Comparison of ENCODE assay signal across 16 cellular contexts in genomic region chr1:77953907-77954306, GRCh38. TPM values are rescaled to one million over a fixed set of nuclear protein-coding genes. Genes with fewer than 3 reads are reported as not detected.
DNase-seq lines count a peak whose midpoint lies in the region; FAIRE-seq and TF ChIP-seq lines count a peak whose summit lies in the region.
"Had no signal": no experiment of that assay in that cellular context is flagged by ENCODE, and none has a peak within 500 bp of the region (broad histone marks: within the 10 kb centered on the region; RNA-seq: fewer than 3 reads in every experiment).

No MANE protein-coding gene starts in this region.

- no peak for DNase-seq in activated naive CD4-positive, alpha-beta T cell treated with Interleukin-2 at 50 U/mL for 16 hours
- no peak for DNase-seq in HFFc6
- no peak for DNase-seq in H1 (ENCODE audit: low read depth in 1 of 2, low spot score in 2 of 2)
- DNase-seq in NCI-H128 (lab: John Stamatoyannopoulos, UW; ENCODE audit: unreplicated experiment), result no peak
- no peak for DNase-seq in mammary epithelial cell
- DNase-seq: C1 segment of cervical spinal cord; Calu3; CD4-positive, alpha-beta memory T cell; COR-L47; DMS53; DMS79 treated with DMSO at 0.1 percent for 48 hours; GF-D8; H9 had no signal

- FAIRE-seq in H1 (lab: Jason Lieb, UNC), result peak; percentile 60
- FAIRE-seq: GM19239 had no signal

- intact Hi-C loops in mammary epithelial cell (cut with micrococcal nuclease), result no loop called here

- H2BK20ac ChIP-seq in H1 (ENCODE audit: low read length), result no peak overlapping the region

- no peak overlapping the region for H4K91ac ChIP-seq in H1 (replicated peaks; ENCODE audit: insufficient read length, low read length)

- H2BK12ac ChIP-seq in H1 (ENCODE audit: low read depth, low read length), result no peak overlapping the region

- H3K36me3 ChIP-seq in H1 (ENCODE audit: control insufficient read depth in 2 of 4, insufficient read depth in 4 of 4, low read length in 3 of 4) (peaks cover 14 to 97% (median 64%) of the 10 kb centered on the region in 4 experiments; a peak in 7 of 8 replicates), mammary epithelial cell (ENCODE audit: insufficient read depth, low read length) (peaks cover 64% of the 10 kb centered on the region)

- H3K27ac ChIP-seq in H1 (ENCODE audit: low read depth, low read length) (no peak overlapping the region), mammary epithelial cell (ENCODE audit: insufficient read depth, low read depth, low read length) (no peak overlapping the region)
- H3K27ac ChIP-seq: GM23248 had no signal

- H3K9me3 Mint-ChIP-seq in activated naive CD4-positive, alpha-beta T cell treated with anti-CD3 and anti-CD28 coated beads, Interleukin-2, amount 50 U/mL, for 24 hours, result no peaks in the 10 kb centered on the region
- no peaks in the 10 kb centered on the region for H3K9me3 Mint-ChIP-seq in HFFc6
- H3K9me3 Mint-ChIP-seq: H9 had no signal

- H2BK120ac ChIP-seq in H1 (replicated peaks; ENCODE audit: low read depth, low read length), result no peak overlapping the region

- H3K36me3 Mint-ChIP-seq in activated naive CD4-positive, alpha-beta T cell treated with anti-CD3 and anti-CD28 coated beads, Interleukin-2, amount 50 U/mL, for 24 hours, result peaks cover 20% of the 10 kb centered on the region
- H3K36me3 Mint-ChIP-seq in HFFc6 (ENCODE audit: low read depth), result peaks cover 41% of the 10 kb centered on the region

- in situ Hi-C loops in mammary epithelial cell (cut with MboI; ENCODE audit: low sequenced_read_pairs in 2 of 2), result no loop called here

- no peaks in the 10 kb centered on the region for H3K23me2 ChIP-seq in H1 (ENCODE audit: low read depth, low read length)

- H4K20me1 ChIP-seq in H1 (replicated peaks in 1 of 2; ENCODE audit: control insufficient read depth in 1 of 2, insufficient read depth in 2 of 2, low read length in 2 of 2) (peaks cover 6 to 7% of the 10 kb centered on the region in 2 experiments), mammary epithelial cell (ENCODE audit: insufficient read depth, low read length) (no peaks in the 10 kb centered on the region)

- H3K9ac ChIP-seq in H1 (replicated peaks in 1 of 4; ENCODE audit: extremely low read depth in 1 of 4, low read depth in 3 of 4, low read length in 3 of 4), result no peak overlapping the region
- H3K9ac ChIP-seq in mammary epithelial cell (ENCODE audit: insufficient read depth, low read length), result no peak overlapping the region
- H3K9ac ChIP-seq: GM23248 had no signal

- H2AK5ac ChIP-seq in H1 (ENCODE audit: low read depth, low read length), result no peak overlapping the region

- WGBS in H1 (ENCODE audit: extremely low coverage in 1 of 2, insufficient coverage in 1 of 2, insufficient read length in 1 of 2, insufficient replicate concordance in 2 of 2, low coverage in 1 of 2, low lambda C conversion rate in 2 of 2, missing lambda C conversion rate in 1 of 2), 2 experiments, result 94% methylated on average over 3 of the region's 3 CpGs; no CpG with 5 or more reads in 1 of the 2 experiments
- 89% methylated on average over 3 of the region's 3 CpGs for WGBS in mammary epithelial cell (ENCODE audit: low coverage, missing lambda C conversion rate)

- H3K27me3 Mint-ChIP-seq in activated naive CD4-positive, alpha-beta T cell treated with anti-CD3 and anti-CD28 coated beads, Interleukin-2, amount 50 U/mL, for 24 hours, result no peaks in the 10 kb centered on the region
- H3K27me3 Mint-ChIP-seq in HFFc6 (ENCODE audit: insufficient read depth), result peaks cover 3% of the 10 kb centered on the region
- H3K27me3 Mint-ChIP-seq: CD4-positive, alpha-beta memory T cell had no signal

- no peak overlapping the region for H2AFZ ChIP-seq in H1 (ENCODE audit: low read length)
- H2AFZ ChIP-seq in mammary epithelial cell (ENCODE audit: low read depth, low read length), result no peak overlapping the region
- H2AFZ ChIP-seq: GM23248 had no signal

- BruUV-seq in mammary epithelial cell (replicated peaks; lab: Mats Ljungman, UMichigan), result no TSS peak

- H3K27me3 ChIP-seq in H1 (replicated peaks in 1 of 4; ENCODE audit: control insufficient read depth in 3 of 4, extremely low read depth in 1 of 4, insufficient read depth in 3 of 4, low read length in 3 of 4) (no peaks in the 10 kb centered on the region), mammary epithelial cell (ENCODE audit: insufficient read depth, low read length) (no peaks in the 10 kb centered on the region)

- H3K56ac ChIP-seq in H1 (replicated peaks; ENCODE audit: insufficient read length, low read depth, low read length), result no peak overlapping the region

- H4K8ac ChIP-seq in H1 (ENCODE audit: extremely low read depth, insufficient read depth, low read length), result no peak overlapping the region

- no peak for TF ChIP-seq POLR2A in H1 (IDR thresholded peaks at IDR 0.05; ENCODE audit: control extremely low read depth in 1 of 2, low read depth in 2 of 2, low read length in 2 of 2)

- H3K4me1 ChIP-seq in H1 (replicated peaks in 1 of 4; ENCODE audit: control insufficient read depth in 3 of 4, insufficient read depth in 4 of 4, low read length in 3 of 4) (no peaks in the 10 kb centered on the region), mammary epithelial cell (ENCODE audit: insufficient read depth, low read length) (peaks cover 4% of the 10 kb centered on the region)

- H2BK15ac ChIP-seq in H1 (ENCODE audit: low read length), result no peak overlapping the region

- no peaks in the 10 kb centered on the region for H3K9me3 ChIP-seq in H1 (ENCODE audit: insufficient read depth in 2 of 2, low read depth in 1 of 2, low read length in 1 of 2)
- H3K9me3 ChIP-seq in mammary epithelial cell (replicated peaks; ENCODE audit: insufficient read depth, low read length), result no peaks in the 10 kb centered on the region

- H3K79me1 ChIP-seq in H1 (ENCODE audit: low read depth, low read length), result no peaks in the 10 kb centered on the region

- H3K4me2 ChIP-seq in H1 (ENCODE audit: insufficient read depth in 1 of 2, low read depth in 2 of 2, low read length in 2 of 2), result no peak overlapping the region
- no peak overlapping the region for H3K4me2 ChIP-seq in mammary epithelial cell (ENCODE audit: insufficient read depth, low read depth, low read length)

- TF ChIP-seq CTCF in HFFc6 (IDR thresholded peaks at IDR 0.05) (no peak), H1 (IDR thresholded peaks at IDR 0.05; ENCODE audit: control extremely low read depth in 1 of 3, insufficient read depth in 1 of 3, low read depth in 1 of 3, low read length in 3 of 3) (no peak), mammary epithelial cell (conservative IDR thresholded peaks at IDR 0.05 in 1 of 2, IDR thresholded peaks at IDR 0.05 in 1 of 2; ENCODE audit: extremely low read depth in 1 of 2, insufficient read depth in 1 of 2, low read depth in 1 of 2, low read length in 2 of 2) (no peak)

- H3K23ac ChIP-seq in H1 (ENCODE audit: insufficient read length), result no peak overlapping the region

- CTCF ChIA-PET in H1 (lab: Charles Lee; ENCODE audit: partially characterized antibody), result interaction anchor here (0.7 to 1.8 kb wide), 2 partner anchors 11 to 161 kb away, joined by 5 to 6 read pairs; no protein-coding TSS in a partner anchor
- CTCF ChIA-PET in mammary epithelial cell (lab: Charles Lee; ENCODE audit: low non-redundant PET), result no interaction called here

- peaks cover 0 to 11% of the 10 kb centered on the region in 2 experiments; a peak in 1 of 4 replicates for H3K79me2 ChIP-seq in H1 (ENCODE audit: control insufficient read depth in 1 of 2, insufficient read depth in 2 of 2, low read length in 2 of 2)
- peaks cover 58% of the 10 kb centered on the region for H3K79me2 ChIP-seq in mammary epithelial cell (ENCODE audit: insufficient read depth, low read length)

- no peak overlapping the region for H4K5ac ChIP-seq in H1 (ENCODE audit: insufficient read length, low read depth, low read length)

- TF ChIP-seq EP300 in H1 (IDR thresholded peaks at IDR 0.05; ENCODE audit: borderline replicate concordance in 1 of 2, low read depth in 2 of 2, low read length in 2 of 2), result no peak

- H3K4ac ChIP-seq in H1 (replicated peaks; ENCODE audit: insufficient read length, low read depth, low read length), result no peak overlapping the region

- no peak overlapping the region for H3K4me3 Mint-ChIP-seq in activated naive CD4-positive, alpha-beta T cell treated with anti-CD3 and anti-CD28 coated beads, Interleukin-2, amount 50 U/mL, for 24 hours
- no peak overlapping the region for H3K4me3 Mint-ChIP-seq in HFFc6
- H3K4me3 Mint-ChIP-seq: CD4-positive, alpha-beta memory T cell; H9 had no signal

- dilution Hi-C loops in mammary epithelial cell (cut with HindIII; ENCODE audit: low sequenced_read_pairs), result no loop called here

- peaks cover 27% of the 10 kb centered on the region for H3K4me1 Mint-ChIP-seq in activated naive CD4-positive, alpha-beta T cell treated with anti-CD3 and anti-CD28 coated beads, Interleukin-2, amount 50 U/mL, for 24 hours
- peaks cover 50% of the 10 kb centered on the region for H3K4me1 Mint-ChIP-seq in HFFc6 (ENCODE audit: low read depth)
- H3K4me1 Mint-ChIP-seq: H9 had no signal

- TF ChIP-seq RAD21 in H1 (IDR thresholded peaks at IDR 0.05 in 1 of 2, conservative IDR thresholded peaks at IDR 0.05 in 1 of 2; ENCODE audit: low read depth in 2 of 2, low read length in 2 of 2), result no peak

- H2BK5ac ChIP-seq in H1 (ENCODE audit: low read depth, low read length), result no peak overlapping the region

- POLR2A ChIA-PET in H1 (lab: Charles Lee; ENCODE audit: partially characterized antibody), result interaction anchor here (0.6 to 5.3 kb wide), 3 partner anchors 13 to 27 kb away, joined by 3 to 47 read pairs (median 14); no protein-coding TSS in a partner anchor

- H3K14ac ChIP-seq in H1 (ENCODE audit: insufficient read length), result no peak overlapping the region

- H3K4me3 ChIP-seq in H1 (ENCODE audit: extremely low read depth in 1 of 4, insufficient read depth in 2 of 4, low read depth in 3 of 4, low read length in 4 of 4) (no peak overlapping the region), mammary epithelial cell (replicated peaks in 1 of 3; ENCODE audit: insufficient read depth in 1 of 3, low read depth in 2 of 3, low read length in 3 of 3) (no peak overlapping the region)
- H3K4me3 ChIP-seq: GM23248 had no signal

- peak overlapping the region; percentile 62 for H3K27ac Mint-ChIP-seq in activated naive CD4-positive, alpha-beta T cell treated with anti-CD3 and anti-CD28 coated beads, Interleukin-2, amount 50 U/mL, for 24 hours
- peak overlapping the region; percentile 59; the same call in 1 of the 2 replicates for H3K27ac Mint-ChIP-seq in HFFc6
- H3K27ac Mint-ChIP-seq: H9 had no signal

- H3K18ac ChIP-seq in H1 (ENCODE audit: extremely low read depth, low read length), result no peak overlapping the region

RNA-seq across cellular contexts. Expression of gene FUBP1, which starts 25.0 kb away (rescaled TPM):
- 100 to 1,000 TPM in 5 of 6 experiments, 10 to 100 TPM in 1; 94.7 to 125 (median 119) TPM for total RNA-seq in HFFc6 (2021; fragmentation: NEBNext Ultra II Directional; extraction: Animal tissue kit (Norgen Biotek cat#: 25700))
- total RNA-seq in H1 (2021; fragmentation: NEBNext Ultra II Directional; extraction: Animal tissue kit (Norgen Biotek cat#: 25700)), result 201 and 206 TPM in 2 replicates
- polyA plus RNA-seq in H1 (2011; rRNA removed), result 184 and 224 TPM in 2 replicates
- polyA plus RNA-seq in H1 (2011; cell fraction: cytosol; rRNA removed), result 191 TPM
- polyA plus RNA-seq in H1 (2011; cell fraction: nucleus; rRNA removed), result 343 TPM
- 166 to 259 TPM (median 197 TPM) in 4 replicates for polyA plus RNA-seq in H1 (2012, experiment 1 of 2)
- polyA plus RNA-seq in H1 (2012, experiment 2 of 2), result 45.4 TPM
- 217 TPM for polyA plus RNA-seq in H1 (2013, experiment 1 of 2)
- 211 TPM for polyA plus RNA-seq in H1 (2013, experiment 2 of 2)
- 237 and 251 TPM in 2 replicates for polyA minus RNA-seq in H1 (2011; rRNA and poly(A)+ RNA removed)
- polyA minus RNA-seq in H1 (2011; cell fraction: cytosol; rRNA and poly(A)+ RNA removed), result 148 TPM
- polyA minus RNA-seq in H1 (2011; cell fraction: nucleus; rRNA and poly(A)+ RNA removed), result 356 TPM
- total RNA-seq in mammary epithelial cell, result 100 to 1,000 TPM in 1 of 2 donors, 10 to 100 TPM in 1; 85.9 to 113 TPM
- polyA plus RNA-seq in mammary epithelial cell, result 85.4 TPM
- polyA minus RNA-seq in mammary epithelial cell, result 82.6 TPM

RNA-seq across cellular contexts. Expression of gene DNAJB4, which starts 50.8 kb away (rescaled TPM):
- total RNA-seq in HFFc6 (2021; fragmentation: NEBNext Ultra II Directional; extraction: Animal tissue kit (Norgen Biotek cat#: 25700)), result 100 to 1,000 TPM in 3 of 6 experiments, 10 to 100 TPM in 3; 89.6 to 245 (median 99.0) TPM
- total RNA-seq in H1 (2021; fragmentation: NEBNext Ultra II Directional; extraction: Animal tissue kit (Norgen Biotek cat#: 25700)), result 20.2 and 21.8 TPM in 2 replicates
- polyA plus RNA-seq in H1 (2011; rRNA removed) (5.7 and 6.6 TPM in 2 replicates), mammary epithelial cell (6.2 TPM)
- polyA plus RNA-seq in H1 (2011; cell fraction: cytosol; rRNA removed), result 13.8 TPM
- 6.9 TPM for polyA plus RNA-seq in H1 (2011; cell fraction: nucleus; rRNA removed)
- 16.5 to 22.0 TPM (median 17.5 TPM) in 4 replicates for polyA plus RNA-seq in H1 (2012, experiment 1 of 2)
- polyA plus RNA-seq in H1 (2012, experiment 2 of 2), result 2.2 TPM
- 10.6 TPM for polyA plus RNA-seq in H1 (2013, experiment 1 of 2)
- 10.2 TPM for polyA plus RNA-seq in H1 (2013, experiment 2 of 2)
- 6.6 and 8.5 TPM in 2 replicates for polyA minus RNA-seq in H1 (2011; rRNA and poly(A)+ RNA removed)
- 6.3 TPM for polyA minus RNA-seq in H1 (2011; cell fraction: cytosol; rRNA and poly(A)+ RNA removed)
- 17.7 TPM for polyA minus RNA-seq in H1 (2011; cell fraction: nucleus; rRNA and poly(A)+ RNA removed)
- total RNA-seq in mammary epithelial cell, result 10 to 100 TPM; 15.6 to 25.3 TPM
- polyA minus RNA-seq in mammary epithelial cell, result 7.1 TPM
